Comparison of ENCODE assay signal across 1 cellular context in the genomic region with DNA sequence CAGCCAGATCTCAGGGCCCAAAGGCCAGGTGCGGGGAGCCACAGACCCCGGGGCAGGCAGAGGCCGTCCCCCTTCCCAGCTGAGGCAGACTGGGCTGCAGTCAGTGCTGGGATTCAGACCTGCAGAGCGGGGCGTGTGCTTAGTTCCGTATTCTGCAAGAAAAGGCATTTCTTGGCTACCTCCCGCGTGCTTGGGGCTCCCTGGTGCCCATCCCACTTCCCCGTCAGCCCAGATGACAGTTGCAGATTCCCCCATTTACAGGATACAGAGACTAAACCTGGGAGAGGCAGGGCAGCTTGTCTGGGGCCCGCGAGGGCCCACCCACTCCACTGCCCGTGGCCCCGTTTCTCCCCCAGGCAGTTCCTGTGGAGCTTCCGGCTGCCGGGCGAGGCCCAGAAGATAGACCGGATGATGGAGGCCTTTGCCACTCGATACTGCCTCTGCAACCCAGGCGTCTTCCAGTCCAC.
TF ChIP-seq lines count a peak whose summit lies in the region.

No MANE protein-coding gene starts in this region.

TF ChIP-seq in HepG2, 621 proteins besides CTCF, POLR2A, EP300 and RAD21:
- TF ChIP-seq HNRNPUL1 (IDR thresholded peaks at IDR 0.05; ENCODE audit: low read depth, low read length), result no peak
- TF ChIP-seq, protein P1, sequence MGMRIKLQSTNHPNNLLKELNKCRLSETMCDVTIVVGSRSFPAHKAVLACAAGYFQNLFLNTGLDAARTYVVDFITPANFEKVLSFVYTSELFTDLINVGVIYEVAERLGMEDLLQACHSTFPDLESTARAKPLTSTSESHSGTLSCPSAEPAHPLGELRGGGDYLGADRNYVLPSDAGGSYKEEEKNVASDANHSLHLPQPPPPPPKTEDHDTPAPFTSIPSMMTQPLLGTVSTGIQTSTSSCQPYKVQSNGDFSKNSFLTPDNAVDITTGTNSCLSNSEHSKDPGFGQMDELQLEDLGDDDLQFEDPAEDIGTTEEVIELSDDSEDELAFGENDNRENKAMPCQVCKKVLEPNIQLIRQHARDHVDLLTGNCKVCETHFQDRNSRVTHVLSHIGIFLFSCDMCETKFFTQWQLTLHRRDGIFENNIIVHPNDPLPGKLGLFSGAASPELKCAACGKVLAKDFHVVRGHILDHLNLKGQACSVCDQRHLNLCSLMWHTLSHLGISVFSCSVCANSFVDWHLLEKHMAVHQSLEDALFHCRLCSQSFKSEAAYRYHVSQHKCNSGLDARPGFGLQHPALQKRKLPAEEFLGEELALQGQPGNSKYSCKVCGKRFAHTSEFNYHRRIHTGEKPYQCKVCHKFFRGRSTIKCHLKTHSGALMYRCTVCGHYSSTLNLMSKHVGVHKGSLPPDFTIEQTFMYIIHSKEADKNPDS (CRISPR knock-in tag; IDR thresholded peaks at IDR 0.05), result no peak
- no peak for TF ChIP-seq NFAT5 (CRISPR knock-in tag; IDR thresholded peaks at IDR 0.05)
- no peak for TF ChIP-seq ZNF883 (CRISPR knock-in tag; IDR thresholded peaks at IDR 0.05; ENCODE audit: not compliant biosample characterization)
- no peak for TF ChIP-seq PHF20 (CRISPR knock-in tag; IDR thresholded peaks at IDR 0.05)
- TF ChIP-seq, protein P2, sequence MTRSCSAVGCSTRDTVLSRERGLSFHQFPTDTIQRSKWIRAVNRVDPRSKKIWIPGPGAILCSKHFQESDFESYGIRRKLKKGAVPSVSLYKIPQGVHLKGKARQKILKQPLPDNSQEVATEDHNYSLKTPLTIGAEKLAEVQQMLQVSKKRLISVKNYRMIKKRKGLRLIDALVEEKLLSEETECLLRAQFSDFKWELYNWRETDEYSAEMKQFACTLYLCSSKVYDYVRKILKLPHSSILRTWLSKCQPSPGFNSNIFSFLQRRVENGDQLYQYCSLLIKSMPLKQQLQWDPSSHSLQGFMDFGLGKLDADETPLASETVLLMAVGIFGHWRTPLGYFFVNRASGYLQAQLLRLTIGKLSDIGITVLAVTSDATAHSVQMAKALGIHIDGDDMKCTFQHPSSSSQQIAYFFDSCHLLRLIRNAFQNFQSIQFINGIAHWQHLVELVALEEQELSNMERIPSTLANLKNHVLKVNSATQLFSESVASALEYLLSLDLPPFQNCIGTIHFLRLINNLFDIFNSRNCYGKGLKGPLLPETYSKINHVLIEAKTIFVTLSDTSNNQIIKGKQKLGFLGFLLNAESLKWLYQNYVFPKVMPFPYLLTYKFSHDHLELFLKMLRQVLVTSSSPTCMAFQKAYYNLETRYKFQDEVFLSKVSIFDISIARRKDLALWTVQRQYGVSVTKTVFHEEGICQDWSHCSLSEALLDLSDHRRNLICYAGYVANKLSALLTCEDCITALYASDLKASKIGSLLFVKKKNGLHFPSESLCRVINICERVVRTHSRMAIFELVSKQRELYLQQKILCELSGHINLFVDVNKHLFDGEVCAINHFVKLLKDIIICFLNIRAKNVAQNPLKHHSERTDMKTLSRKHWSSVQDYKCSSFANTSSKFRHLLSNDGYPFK (CRISPR knock-in tag; IDR thresholded peaks at IDR 0.05; ENCODE audit: borderline replicate concordance), result no peak
- no peak for TF ChIP-seq ARNTL (CRISPR knock-in tag; IDR thresholded peaks at IDR 0.05)
- TF ChIP-seq PRMT3 (CRISPR knock-in tag; IDR thresholded peaks at IDR 0.05; ENCODE audit: borderline replicate concordance, low read depth), result no peak
TF ChIP-seq in HepG2: peak in this region for 0.
